Comparison of ENCODE assay signal across 1 cellular context in the genomic region with DNA sequence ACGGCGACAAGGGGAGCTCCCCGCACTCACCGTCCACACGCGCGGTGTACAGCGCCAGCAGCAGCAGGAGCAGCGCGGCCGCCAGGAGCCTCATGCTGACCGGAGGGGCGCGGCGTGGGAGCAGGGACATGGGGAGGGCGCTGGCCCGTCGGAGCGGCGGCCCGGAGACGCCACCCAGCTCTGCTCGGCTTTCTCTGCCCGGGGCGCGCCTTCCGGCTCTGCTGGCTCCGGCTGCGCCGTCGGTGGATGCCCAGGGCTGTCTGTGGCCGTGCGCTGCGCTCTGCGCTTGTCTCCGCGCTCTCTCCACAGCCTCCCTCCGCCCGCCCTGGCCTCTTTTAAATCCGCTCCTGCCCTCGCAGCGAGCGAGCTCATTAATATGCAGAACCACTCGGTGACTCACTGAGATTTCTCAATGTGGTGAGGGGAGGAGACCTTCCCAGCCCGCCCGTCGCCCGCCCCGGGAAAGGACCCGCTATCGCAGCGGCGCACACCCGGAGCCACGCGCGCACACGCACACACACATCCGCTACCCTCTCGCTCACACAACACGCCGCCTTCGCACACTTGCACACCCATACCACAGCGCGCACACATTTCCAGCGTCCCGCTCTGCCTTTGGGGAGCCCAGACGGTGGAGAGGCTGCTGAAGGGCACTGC.
TF ChIP-seq lines count a peak whose summit lies in the region.

A gene with protein sequence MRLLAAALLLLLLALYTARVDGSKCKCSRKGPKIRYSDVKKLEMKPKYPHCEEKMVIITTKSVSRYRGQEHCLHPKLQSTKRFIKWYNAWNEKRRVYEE (minus strand): TSS at position 307 of the 657 bp plus-strand sequence. CDS start 213 bp downstream, at position 94.

TF ChIP-seq in WTC11, 78 proteins besides CTCF, POLR2A, EP300 and RAD21 (continued from another document):
- TF ChIP-seq SMAD4 (CRISPR knock-in tag; IDR thresholded peaks at IDR 0.05) (no peak), TP53 (CRISPR knock-in tag; IDR thresholded peaks at IDR 0.05) (no peak; the same call in 1 of the 2 replicates), NR1H2 (CRISPR knock-in tag; IDR thresholded peaks at IDR 0.05) (no peak), ZNF423 (CRISPR knock-in tag; IDR thresholded peaks at IDR 0.05) (no peak), ZNF121 (CRISPR knock-in tag; IDR thresholded peaks at IDR 0.05) (no peak), NFYB (CRISPR knock-in tag; conservative IDR thresholded peaks at IDR 0.05; ENCODE audit: low read depth) (no peak), ETV6 (CRISPR knock-in tag; IDR thresholded peaks at IDR 0.05) (no peak), FOXK1 (CRISPR knock-in tag; IDR thresholded peaks at IDR 0.05) (no peak), NFE2L1 (CRISPR knock-in tag; IDR thresholded peaks at IDR 0.05) (no peak), GTF2I (CRISPR knock-in tag; conservative IDR thresholded peaks at IDR 0.05) (no peak), CREM (CRISPR knock-in tag; IDR thresholded peaks at IDR 0.05) (0 out of 2 replicates have a peak, but pooled peaks have one; percentile 45), GRHL2 (CRISPR knock-in tag; IDR thresholded peaks at IDR 0.05; ENCODE audit: insufficient replicate concordance, severe bottlenecking) (no peak), NR2C2 (CRISPR knock-in tag; IDR thresholded peaks at IDR 0.05) (no peak), SMAD3 (CRISPR knock-in tag; IDR thresholded peaks at IDR 0.05; ENCODE audit: borderline replicate concordance) (no peak), ZNF219 (CRISPR knock-in tag; IDR thresholded peaks at IDR 0.05; ENCODE audit: borderline replicate concordance) (no peak), ZNF396 (CRISPR knock-in tag; IDR thresholded peaks at IDR 0.05; ENCODE audit: borderline replicate concordance) (no peak), TEAD4 (CRISPR knock-in tag; IDR thresholded peaks at IDR 0.05) (no peak), KAT7 (CRISPR knock-in tag; IDR thresholded peaks at IDR 0.05; ENCODE audit: borderline replicate concordance) (0 out of 2 replicates have a peak, but pooled peaks have one; percentile 87), ZNF317 (CRISPR knock-in tag; IDR thresholded peaks at IDR 0.05; ENCODE audit: borderline replicate concordance, low read depth) (no peak), OVOL2 (CRISPR knock-in tag; IDR thresholded peaks at IDR 0.05; ENCODE audit: borderline replicate concordance) (no peak)
- TF ChIP-seq, protein P1, sequence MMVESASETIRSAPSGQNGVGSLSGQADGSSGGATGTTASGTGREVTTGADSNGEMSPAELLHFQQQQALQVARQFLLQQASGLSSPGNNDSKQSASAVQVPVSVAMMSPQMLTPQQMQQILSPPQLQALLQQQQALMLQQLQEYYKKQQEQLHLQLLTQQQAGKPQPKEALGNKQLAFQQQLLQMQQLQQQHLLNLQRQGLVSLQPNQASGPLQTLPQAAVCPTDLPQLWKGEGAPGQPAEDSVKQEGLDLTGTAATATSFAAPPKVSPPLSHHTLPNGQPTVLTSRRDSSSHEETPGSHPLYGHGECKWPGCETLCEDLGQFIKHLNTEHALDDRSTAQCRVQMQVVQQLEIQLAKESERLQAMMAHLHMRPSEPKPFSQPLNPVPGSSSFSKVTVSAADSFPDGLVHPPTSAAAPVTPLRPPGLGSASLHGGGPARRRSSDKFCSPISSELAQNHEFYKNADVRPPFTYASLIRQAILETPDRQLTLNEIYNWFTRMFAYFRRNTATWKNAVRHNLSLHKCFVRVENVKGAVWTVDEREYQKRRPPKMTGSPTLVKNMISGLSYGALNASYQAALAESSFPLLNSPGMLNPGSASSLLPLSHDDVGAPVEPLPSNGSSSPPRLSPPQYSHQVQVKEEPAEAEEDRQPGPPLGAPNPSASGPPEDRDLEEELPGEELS (CRISPR knock-in tag; IDR thresholded peaks at IDR 0.05): no peak
- TF ChIP-seq, protein P2, sequence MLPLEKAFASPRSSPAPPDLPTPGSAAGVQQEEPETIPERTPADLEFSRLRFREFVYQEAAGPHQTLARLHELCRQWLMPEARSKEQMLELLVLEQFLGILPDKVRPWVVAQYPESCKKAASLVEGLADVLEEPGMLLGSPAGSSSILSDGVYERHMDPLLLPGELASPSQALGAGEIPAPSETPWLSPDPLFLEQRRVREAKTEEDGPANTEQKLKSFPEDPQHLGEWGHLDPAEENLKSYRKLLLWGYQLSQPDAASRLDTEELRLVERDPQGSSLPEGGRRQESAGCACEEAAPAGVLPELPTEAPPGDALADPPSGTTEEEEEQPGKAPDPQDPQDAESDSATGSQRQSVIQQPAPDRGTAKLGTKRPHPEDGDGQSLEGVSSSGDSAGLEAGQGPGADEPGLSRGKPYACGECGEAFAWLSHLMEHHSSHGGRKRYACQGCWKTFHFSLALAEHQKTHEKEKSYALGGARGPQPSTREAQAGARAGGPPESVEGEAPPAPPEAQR (CRISPR knock-in tag; IDR thresholded peaks at IDR 0.05): no peak
- TF ChIP-seq, protein P3, sequence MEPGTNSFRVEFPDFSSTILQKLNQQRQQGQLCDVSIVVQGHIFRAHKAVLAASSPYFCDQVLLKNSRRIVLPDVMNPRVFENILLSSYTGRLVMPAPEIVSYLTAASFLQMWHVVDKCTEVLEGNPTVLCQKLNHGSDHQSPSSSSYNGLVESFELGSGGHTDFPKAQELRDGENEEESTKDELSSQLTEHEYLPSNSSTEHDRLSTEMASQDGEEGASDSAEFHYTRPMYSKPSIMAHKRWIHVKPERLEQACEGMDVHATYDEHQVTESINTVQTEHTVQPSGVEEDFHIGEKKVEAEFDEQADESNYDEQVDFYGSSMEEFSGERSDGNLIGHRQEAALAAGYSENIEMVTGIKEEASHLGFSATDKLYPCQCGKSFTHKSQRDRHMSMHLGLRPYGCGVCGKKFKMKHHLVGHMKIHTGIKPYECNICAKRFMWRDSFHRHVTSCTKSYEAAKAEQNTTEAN (CRISPR knock-in tag; IDR thresholded peaks at IDR 0.05): peak; percentile 93
- TF ChIP-seq, protein P4, sequence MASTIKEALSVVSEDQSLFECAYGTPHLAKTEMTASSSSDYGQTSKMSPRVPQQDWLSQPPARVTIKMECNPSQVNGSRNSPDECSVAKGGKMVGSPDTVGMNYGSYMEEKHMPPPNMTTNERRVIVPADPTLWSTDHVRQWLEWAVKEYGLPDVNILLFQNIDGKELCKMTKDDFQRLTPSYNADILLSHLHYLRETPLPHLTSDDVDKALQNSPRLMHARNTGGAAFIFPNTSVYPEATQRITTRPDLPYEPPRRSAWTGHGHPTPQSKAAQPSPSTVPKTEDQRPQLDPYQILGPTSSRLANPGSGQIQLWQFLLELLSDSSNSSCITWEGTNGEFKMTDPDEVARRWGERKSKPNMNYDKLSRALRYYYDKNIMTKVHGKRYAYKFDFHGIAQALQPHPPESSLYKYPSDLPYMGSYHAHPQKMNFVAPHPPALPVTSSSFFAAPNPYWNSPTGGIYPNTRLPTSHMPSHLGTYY (CRISPR knock-in tag; IDR thresholded peaks at IDR 0.05): no peak
- TF ChIP-seq, protein P5, sequence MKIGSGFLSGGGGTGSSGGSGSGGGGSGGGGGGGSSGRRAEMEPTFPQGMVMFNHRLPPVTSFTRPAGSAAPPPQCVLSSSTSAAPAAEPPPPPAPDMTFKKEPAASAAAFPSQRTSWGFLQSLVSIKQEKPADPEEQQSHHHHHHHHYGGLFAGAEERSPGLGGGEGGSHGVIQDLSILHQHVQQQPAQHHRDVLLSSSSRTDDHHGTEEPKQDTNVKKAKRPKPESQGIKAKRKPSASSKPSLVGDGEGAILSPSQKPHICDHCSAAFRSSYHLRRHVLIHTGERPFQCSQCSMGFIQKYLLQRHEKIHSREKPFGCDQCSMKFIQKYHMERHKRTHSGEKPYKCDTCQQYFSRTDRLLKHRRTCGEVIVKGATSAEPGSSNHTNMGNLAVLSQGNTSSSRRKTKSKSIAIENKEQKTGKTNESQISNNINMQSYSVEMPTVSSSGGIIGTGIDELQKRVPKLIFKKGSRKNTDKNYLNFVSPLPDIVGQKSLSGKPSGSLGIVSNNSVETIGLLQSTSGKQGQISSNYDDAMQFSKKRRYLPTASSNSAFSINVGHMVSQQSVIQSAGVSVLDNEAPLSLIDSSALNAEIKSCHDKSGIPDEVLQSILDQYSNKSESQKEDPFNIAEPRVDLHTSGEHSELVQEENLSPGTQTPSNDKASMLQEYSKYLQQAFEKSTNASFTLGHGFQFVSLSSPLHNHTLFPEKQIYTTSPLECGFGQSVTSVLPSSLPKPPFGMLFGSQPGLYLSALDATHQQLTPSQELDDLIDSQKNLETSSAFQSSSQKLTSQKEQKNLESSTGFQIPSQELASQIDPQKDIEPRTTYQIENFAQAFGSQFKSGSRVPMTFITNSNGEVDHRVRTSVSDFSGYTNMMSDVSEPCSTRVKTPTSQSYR (CRISPR knock-in tag; IDR thresholded peaks at IDR 0.05): no peak
- TF ChIP-seq, protein P6, sequence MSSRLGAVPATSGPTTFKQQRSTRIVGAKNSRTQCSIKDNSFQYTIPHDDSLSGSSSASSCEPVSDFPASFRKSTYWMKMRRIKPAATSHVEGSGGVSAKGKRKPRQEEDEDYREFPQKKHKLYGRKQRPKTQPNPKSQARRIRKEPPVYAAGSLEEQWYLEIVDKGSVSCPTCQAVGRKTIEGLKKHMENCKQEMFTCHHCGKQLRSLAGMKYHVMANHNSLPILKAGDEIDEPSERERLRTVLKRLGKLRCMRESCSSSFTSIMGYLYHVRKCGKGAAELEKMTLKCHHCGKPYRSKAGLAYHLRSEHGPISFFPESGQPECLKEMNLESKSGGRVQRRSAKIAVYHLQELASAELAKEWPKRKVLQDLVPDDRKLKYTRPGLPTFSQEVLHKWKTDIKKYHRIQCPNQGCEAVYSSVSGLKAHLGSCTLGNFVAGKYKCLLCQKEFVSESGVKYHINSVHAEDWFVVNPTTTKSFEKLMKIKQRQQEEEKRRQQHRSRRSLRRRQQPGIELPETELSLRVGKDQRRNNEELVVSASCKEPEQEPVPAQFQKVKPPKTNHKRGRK (CRISPR knock-in tag; IDR thresholded peaks at IDR 0.05; ENCODE audit: borderline replicate concordance): no peak
- TF ChIP-seq, protein P7, sequence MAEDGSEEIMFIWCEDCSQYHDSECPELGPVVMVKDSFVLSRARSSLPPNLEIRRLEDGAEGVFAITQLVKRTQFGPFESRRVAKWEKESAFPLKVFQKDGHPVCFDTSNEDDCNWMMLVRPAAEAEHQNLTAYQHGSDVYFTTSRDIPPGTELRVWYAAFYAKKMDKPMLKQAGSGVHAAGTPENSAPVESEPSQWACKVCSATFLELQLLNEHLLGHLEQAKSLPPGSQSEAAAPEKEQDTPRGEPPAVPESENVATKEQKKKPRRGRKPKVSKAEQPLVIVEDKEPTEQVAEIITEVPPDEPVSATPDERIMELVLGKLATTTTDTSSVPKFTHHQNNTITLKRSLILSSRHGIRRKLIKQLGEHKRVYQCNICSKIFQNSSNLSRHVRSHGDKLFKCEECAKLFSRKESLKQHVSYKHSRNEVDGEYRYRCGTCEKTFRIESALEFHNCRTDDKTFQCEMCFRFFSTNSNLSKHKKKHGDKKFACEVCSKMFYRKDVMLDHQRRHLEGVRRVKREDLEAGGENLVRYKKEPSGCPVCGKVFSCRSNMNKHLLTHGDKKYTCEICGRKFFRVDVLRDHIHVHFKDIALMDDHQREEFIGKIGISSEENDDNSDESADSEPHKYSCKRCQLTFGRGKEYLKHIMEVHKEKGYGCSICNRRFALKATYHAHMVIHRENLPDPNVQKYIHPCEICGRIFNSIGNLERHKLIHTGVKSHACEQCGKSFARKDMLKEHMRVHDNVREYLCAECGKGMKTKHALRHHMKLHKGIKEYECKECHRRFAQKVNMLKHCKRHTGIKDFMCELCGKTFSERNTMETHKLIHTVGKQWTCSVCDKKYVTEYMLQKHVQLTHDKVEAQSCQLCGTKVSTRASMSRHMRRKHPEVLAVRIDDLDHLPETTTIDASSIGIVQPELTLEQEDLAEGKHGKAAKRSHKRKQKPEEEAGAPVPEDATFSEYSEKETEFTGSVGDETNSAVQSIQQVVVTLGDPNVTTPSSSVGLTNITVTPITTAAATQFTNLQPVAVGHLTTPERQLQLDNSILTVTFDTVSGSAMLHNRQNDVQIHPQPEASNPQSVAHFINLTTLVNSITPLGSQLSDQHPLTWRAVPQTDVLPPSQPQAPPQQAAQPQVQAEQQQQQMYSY (CRISPR knock-in tag; IDR thresholded peaks at IDR 0.05): no peak
- TF ChIP-seq, protein P8, sequence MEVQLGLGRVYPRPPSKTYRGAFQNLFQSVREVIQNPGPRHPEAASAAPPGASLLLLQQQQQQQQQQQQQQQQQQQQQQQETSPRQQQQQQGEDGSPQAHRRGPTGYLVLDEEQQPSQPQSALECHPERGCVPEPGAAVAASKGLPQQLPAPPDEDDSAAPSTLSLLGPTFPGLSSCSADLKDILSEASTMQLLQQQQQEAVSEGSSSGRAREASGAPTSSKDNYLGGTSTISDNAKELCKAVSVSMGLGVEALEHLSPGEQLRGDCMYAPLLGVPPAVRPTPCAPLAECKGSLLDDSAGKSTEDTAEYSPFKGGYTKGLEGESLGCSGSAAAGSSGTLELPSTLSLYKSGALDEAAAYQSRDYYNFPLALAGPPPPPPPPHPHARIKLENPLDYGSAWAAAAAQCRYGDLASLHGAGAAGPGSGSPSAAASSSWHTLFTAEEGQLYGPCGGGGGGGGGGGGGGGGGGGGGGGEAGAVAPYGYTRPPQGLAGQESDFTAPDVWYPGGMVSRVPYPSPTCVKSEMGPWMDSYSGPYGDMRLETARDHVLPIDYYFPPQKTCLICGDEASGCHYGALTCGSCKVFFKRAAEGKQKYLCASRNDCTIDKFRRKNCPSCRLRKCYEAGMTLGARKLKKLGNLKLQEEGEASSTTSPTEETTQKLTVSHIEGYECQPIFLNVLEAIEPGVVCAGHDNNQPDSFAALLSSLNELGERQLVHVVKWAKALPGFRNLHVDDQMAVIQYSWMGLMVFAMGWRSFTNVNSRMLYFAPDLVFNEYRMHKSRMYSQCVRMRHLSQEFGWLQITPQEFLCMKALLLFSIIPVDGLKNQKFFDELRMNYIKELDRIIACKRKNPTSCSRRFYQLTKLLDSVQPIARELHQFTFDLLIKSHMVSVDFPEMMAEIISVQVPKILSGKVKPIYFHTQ (CRISPR knock-in tag; IDR thresholded peaks at IDR 0.05): no peak
- TF ChIP-seq, protein P9, sequence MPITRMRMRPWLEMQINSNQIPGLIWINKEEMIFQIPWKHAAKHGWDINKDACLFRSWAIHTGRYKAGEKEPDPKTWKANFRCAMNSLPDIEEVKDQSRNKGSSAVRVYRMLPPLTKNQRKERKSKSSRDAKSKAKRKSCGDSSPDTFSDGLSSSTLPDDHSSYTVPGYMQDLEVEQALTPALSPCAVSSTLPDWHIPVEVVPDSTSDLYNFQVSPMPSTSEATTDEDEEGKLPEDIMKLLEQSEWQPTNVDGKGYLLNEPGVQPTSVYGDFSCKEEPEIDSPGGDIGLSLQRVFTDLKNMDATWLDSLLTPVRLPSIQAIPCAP (CRISPR knock-in tag; IDR thresholded peaks at IDR 0.05): no peak
- TF ChIP-seq, protein P10, sequence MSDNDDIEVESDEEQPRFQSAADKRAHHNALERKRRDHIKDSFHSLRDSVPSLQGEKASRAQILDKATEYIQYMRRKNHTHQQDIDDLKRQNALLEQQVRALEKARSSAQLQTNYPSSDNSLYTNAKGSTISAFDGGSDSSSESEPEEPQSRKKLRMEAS (CRISPR knock-in tag; IDR thresholded peaks at IDR 0.05): peak; percentile 29; the same call in 1 of the 2 replicates
